In the genomic region with DNA sequence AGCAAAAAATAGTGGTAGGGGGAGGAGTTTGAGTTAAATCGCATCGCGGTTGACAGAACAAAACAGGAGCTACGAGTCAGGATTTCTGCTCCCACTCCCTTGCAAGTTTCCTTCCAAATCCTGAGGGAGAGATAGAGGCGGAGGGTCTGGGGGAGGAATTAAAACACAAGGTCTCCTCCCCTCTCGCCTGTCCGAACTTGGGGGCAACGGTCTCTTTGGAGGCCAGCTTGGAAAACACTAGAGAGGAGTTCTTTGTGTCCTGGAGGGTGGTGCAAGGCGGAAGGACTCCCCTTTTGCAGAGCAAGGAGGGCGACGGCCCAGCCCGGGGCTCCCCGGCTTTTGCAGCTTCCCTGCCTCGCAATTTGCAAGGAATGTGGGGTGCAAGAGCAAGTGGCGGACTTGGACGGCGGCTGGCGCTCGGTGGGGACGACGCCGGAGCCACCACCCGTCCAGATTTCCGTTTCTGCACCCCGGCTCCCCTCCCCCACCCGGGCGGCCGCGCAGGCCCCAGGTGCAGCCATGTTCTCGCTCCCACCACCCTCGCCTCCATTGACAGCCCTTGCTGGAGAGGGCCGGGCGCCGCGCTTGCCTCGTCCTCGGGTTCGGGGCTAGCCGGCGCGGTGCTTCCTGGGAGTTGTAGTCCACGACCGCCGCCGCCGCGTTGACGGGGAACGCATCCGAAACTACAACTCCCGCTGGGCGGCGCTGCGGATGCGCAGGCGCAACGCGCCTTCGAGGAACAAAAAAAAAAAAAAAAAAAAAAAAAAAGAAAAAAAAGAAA, we compare ENCODE assay signal across 1 cellular context.
TF ChIP-seq lines count a peak whose summit lies in the region.

No MANE protein-coding gene starts in this region.

TF ChIP-seq in HepG2, 621 proteins besides CTCF, POLR2A, EP300 and RAD21 (continued from another document and continues in another):
- TF ChIP-seq, protein P1, sequence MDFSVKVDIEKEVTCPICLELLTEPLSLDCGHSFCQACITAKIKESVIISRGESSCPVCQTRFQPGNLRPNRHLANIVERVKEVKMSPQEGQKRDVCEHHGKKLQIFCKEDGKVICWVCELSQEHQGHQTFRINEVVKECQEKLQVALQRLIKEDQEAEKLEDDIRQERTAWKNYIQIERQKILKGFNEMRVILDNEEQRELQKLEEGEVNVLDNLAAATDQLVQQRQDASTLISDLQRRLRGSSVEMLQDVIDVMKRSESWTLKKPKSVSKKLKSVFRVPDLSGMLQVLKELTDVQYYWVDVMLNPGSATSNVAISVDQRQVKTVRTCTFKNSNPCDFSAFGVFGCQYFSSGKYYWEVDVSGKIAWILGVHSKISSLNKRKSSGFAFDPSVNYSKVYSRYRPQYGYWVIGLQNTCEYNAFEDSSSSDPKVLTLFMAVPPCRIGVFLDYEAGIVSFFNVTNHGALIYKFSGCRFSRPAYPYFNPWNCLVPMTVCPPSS (IDR thresholded peaks at IDR 0.05): no peak
- TF ChIP-seq ZNF30 (CRISPR knock-in tag; IDR thresholded peaks at IDR 0.05) (no peak), ZFX (CRISPR knock-in tag; IDR thresholded peaks at IDR 0.05; ENCODE audit: low read depth) (peak; percentile 84), ZEB1 (IDR thresholded peaks at IDR 0.05; ENCODE audit: insufficient replicate concordance, low read depth) (peak; percentile 11), ZSCAN22 (CRISPR knock-in tag; IDR thresholded peaks at IDR 0.05) (no peak), ZNF224 (CRISPR knock-in tag; IDR thresholded peaks at IDR 0.05) (no peak), HOXA5 (CRISPR knock-in tag; IDR thresholded peaks at IDR 0.05) (0 out of 2 replicates have a peak, but pooled peaks have one; percentile 18), GFI1 (CRISPR knock-in tag; IDR thresholded peaks at IDR 0.05; ENCODE audit: borderline replicate concordance) (peak; percentile 68; the same call in 1 of the 2 replicates), ISL2 (CRISPR knock-in tag; IDR thresholded peaks at IDR 0.05) (no peak), ZBTB21 (CRISPR knock-in tag; IDR thresholded peaks at IDR 0.05) (peak; percentile 23; the same call in 1 of the 2 replicates), ARHGAP35 (CRISPR knock-in tag; IDR thresholded peaks at IDR 0.05; ENCODE audit: borderline replicate concordance) (peak; percentile 28; the same call in 1 of the 2 replicates), SOX6 (IDR thresholded peaks at IDR 0.05) (no peak), SOX6 (CRISPR knock-in tag; IDR thresholded peaks at IDR 0.05) (peak; percentile 78), ZNF607 (CRISPR knock-in tag; IDR thresholded peaks at IDR 0.05; ENCODE audit: borderline replicate concordance) (peak; percentile 60; the same call in 1 of the 2 replicates), MIXL1 (CRISPR knock-in tag; IDR thresholded peaks at IDR 0.05) (0 out of 2 replicates have a peak, but pooled peaks have one; percentile 41), NR3C1 (CRISPR knock-in tag; IDR thresholded peaks at IDR 0.05) (no peak), ZNF468 (CRISPR knock-in tag; IDR thresholded peaks at IDR 0.05) (no peak), ZNF639 (CRISPR knock-in tag; conservative IDR thresholded peaks at IDR 0.05) (peak; percentile 51), ZNF670 (CRISPR knock-in tag; IDR thresholded peaks at IDR 0.05; ENCODE audit: borderline replicate concordance) (no peak), ZNF136 (CRISPR knock-in tag; IDR thresholded peaks at IDR 0.05; ENCODE audit: low read depth) (no peak), CREBL2 (CRISPR knock-in tag; IDR thresholded peaks at IDR 0.05; ENCODE audit: borderline replicate concordance) (no peak), DMTF1 (CRISPR knock-in tag; IDR thresholded peaks at IDR 0.05) (no peak), HOXA3 (CRISPR knock-in tag; IDR thresholded peaks at IDR 0.05) (peak; percentile 85), SRSF4 (IDR thresholded peaks at IDR 0.05; ENCODE audit: low read depth, low read length, poor library complexity, severe bottlenecking) (no peak), RFX5 (IDR thresholded peaks at IDR 0.05; ENCODE audit: low read depth, low read length) (no peak), ZNF33A (CRISPR knock-in tag; IDR thresholded peaks at IDR 0.05; ENCODE audit: borderline replicate concordance) (no peak), ZNF841 (CRISPR knock-in tag; IDR thresholded peaks at IDR 0.05; ENCODE audit: borderline replicate concordance) (no peak), ATF7-NPFF (CRISPR knock-in tag; IDR thresholded peaks at IDR 0.05; ENCODE audit: low read depth) (peak; percentile 75)
- TF ChIP-seq, protein P2, sequence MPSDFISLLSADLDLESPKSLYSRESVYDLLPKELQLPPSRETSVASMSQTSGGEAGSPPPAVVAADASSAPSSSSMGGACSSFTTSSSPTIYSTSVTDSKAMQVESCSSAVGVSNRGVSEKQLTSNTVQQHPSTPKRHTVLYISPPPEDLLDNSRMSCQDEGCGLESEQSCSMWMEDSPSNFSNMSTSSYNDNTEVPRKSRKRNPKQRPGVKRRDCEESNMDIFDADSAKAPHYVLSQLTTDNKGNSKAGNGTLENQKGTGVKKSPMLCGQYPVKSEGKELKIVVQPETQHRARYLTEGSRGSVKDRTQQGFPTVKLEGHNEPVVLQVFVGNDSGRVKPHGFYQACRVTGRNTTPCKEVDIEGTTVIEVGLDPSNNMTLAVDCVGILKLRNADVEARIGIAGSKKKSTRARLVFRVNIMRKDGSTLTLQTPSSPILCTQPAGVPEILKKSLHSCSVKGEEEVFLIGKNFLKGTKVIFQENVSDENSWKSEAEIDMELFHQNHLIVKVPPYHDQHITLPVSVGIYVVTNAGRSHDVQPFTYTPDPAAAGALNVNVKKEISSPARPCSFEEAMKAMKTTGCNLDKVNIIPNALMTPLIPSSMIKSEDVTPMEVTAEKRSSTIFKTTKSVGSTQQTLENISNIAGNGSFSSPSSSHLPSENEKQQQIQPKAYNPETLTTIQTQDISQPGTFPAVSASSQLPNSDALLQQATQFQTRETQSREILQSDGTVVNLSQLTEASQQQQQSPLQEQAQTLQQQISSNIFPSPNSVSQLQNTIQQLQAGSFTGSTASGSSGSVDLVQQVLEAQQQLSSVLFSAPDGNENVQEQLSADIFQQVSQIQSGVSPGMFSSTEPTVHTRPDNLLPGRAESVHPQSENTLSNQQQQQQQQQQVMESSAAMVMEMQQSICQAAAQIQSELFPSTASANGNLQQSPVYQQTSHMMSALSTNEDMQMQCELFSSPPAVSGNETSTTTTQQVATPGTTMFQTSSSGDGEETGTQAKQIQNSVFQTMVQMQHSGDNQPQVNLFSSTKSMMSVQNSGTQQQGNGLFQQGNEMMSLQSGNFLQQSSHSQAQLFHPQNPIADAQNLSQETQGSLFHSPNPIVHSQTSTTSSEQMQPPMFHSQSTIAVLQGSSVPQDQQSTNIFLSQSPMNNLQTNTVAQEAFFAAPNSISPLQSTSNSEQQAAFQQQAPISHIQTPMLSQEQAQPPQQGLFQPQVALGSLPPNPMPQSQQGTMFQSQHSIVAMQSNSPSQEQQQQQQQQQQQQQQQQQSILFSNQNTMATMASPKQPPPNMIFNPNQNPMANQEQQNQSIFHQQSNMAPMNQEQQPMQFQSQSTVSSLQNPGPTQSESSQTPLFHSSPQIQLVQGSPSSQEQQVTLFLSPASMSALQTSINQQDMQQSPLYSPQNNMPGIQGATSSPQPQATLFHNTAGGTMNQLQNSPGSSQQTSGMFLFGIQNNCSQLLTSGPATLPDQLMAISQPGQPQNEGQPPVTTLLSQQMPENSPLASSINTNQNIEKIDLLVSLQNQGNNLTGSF (CRISPR knock-in tag; IDR thresholded peaks at IDR 0.05): no peak
- TF ChIP-seq, protein P3, sequence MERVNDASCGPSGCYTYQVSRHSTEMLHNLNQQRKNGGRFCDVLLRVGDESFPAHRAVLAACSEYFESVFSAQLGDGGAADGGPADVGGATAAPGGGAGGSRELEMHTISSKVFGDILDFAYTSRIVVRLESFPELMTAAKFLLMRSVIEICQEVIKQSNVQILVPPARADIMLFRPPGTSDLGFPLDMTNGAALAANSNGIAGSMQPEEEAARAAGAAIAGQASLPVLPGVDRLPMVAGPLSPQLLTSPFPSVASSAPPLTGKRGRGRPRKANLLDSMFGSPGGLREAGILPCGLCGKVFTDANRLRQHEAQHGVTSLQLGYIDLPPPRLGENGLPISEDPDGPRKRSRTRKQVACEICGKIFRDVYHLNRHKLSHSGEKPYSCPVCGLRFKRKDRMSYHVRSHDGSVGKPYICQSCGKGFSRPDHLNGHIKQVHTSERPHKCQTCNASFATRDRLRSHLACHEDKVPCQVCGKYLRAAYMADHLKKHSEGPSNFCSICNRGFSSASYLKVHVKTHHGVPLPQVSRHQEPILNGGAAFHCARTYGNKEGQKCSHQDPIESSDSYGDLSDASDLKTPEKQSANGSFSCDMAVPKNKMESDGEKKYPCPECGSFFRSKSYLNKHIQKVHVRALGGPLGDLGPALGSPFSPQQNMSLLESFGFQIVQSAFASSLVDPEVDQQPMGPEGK (CRISPR knock-in tag; IDR thresholded peaks at IDR 0.05): peak; percentile 48; the same call in 1 of the 2 replicates
- TF ChIP-seq, protein P4, sequence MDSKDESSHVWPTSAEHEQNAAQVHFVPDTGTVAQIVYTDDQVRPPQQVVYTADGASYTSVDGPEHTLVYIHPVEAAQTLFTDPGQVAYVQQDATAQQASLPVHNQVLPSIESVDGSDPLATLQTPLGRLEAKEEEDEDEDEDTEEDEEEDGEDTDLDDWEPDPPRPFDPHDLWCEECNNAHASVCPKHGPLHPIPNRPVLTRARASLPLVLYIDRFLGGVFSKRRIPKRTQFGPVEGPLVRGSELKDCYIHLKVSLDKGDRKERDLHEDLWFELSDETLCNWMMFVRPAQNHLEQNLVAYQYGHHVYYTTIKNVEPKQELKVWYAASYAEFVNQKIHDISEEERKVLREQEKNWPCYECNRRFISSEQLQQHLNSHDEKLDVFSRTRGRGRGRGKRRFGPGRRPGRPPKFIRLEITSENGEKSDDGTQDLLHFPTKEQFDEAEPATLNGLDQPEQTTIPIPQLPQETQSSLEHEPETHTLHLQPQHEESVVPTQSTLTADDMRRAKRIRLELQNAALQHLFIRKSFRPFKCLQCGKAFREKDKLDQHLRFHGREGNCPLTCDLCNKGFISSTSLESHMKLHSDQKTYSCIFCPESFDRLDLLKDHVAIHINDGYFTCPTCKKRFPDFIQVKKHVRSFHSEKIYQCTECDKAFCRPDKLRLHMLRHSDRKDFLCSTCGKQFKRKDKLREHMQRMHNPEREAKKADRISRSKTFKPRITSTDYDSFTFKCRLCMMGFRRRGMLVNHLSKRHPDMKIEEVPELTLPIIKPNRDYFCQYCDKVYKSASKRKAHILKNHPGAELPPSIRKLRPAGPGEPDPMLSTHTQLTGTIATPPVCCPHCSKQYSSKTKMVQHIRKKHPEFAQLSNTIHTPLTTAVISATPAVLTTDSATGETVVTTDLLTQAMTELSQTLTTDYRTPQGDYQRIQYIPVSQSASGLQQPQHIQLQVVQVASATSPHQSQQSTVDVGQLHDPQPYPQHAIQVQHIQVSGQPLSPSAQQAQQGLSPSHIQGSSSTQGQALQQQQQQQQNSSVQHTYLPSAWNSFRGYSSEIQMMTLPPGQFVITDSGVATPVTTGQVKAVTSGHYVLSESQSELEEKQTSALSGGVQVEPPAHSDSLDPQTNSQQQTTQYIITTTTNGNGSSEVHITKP (CRISPR knock-in tag; IDR thresholded peaks at IDR 0.05; ENCODE audit: low read depth): no peak
- TF ChIP-seq, protein P5, sequence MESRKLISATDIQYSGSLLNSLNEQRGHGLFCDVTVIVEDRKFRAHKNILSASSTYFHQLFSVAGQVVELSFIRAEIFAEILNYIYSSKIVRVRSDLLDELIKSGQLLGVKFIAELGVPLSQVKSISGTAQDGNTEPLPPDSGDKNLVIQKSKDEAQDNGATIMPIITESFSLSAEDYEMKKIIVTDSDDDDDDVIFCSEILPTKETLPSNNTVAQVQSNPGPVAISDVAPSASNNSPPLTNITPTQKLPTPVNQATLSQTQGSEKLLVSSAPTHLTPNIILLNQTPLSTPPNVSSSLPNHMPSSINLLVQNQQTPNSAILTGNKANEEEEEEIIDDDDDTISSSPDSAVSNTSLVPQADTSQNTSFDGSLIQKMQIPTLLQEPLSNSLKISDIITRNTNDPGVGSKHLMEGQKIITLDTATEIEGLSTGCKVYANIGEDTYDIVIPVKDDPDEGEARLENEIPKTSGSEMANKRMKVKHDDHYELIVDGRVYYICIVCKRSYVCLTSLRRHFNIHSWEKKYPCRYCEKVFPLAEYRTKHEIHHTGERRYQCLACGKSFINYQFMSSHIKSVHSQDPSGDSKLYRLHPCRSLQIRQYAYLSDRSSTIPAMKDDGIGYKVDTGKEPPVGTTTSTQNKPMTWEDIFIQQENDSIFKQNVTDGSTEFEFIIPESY (CRISPR knock-in tag; IDR thresholded peaks at IDR 0.05): no peak
- TF ChIP-seq, protein P6, sequence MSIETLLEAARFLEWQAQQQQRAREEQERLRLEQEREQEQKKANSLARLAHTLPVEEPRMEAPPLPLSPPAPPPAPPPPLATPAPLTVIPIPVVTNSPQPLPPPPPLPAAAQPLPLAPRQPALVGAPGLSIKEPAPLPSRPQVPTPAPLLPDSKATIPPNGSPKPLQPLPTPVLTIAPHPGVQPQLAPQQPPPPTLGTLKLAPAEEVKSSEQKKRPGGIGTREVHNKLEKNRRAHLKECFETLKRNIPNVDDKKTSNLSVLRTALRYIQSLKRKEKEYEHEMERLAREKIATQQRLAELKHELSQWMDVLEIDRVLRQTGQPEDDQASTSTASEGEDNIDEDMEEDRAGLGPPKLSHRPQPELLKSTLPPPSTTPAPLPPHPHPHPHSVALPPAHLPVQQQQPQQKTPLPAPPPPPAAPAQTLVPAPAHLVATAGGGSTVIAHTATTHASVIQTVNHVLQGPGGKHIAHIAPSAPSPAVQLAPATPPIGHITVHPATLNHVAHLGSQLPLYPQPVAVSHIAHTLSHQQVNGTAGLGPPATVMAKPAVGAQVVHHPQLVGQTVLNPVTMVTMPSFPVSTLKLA (IDR thresholded peaks at IDR 0.05): peak; percentile 62
